31 cellular contexts compared by ENCODE assay signal in genomic region chr6:132590362-132590761, GRCh38. TPM values are rescaled to one million over a fixed set of nuclear protein-coding genes. Genes with fewer than 3 reads are reported as not detected.
"Had no signal": no experiment of that assay in that cellular context is flagged by ENCODE, and none has a peak within 500 bp of the region (broad histone marks: within the 10 kb centered on the region; RNA-seq: fewer than 3 reads in every experiment).

No MANE protein-coding gene starts in this region.

- H3K27me3 ChIP-seq: cardiac muscle cell, colonic mucosa, SJCRH30 had no signal

- H3K9me3 ChIP-seq: colonic mucosa, MG63, SJCRH30 had no signal

- H3K36me3 ChIP-seq: cardiac muscle cell, colonic mucosa, MG63, SJCRH30, WERI-Rb-1 had no signal

- DNase-seq: activated CD4-positive, alpha-beta memory T cell treated with anti-CD3 and anti-CD28 coated beads, Interleukin-2, amount 10 ng/mL, durations not matched to agents 7 days and 5 days; activated CD4-positive, alpha-beta T cell treated with anti-CD3 and anti-CD28 coated beads for 1 hour; activated CD4-positive, alpha-beta T cell treated with anti-CD3 and anti-CD28 coated beads for 48 hours; activated CD4-positive, CD25-positive, alpha-beta regulatory T cell; activated CD8-positive, alpha-beta memory T cell treated with anti-CD3 and anti-CD28 coated beads for 24 hours; activated CD8-positive, alpha-beta memory T cell treated with anti-CD3 and anti-CD28 coated beads, Interleukin-2, amount 10 ng/mL, durations not matched to agents 7 days and 5 days; activated CD8-positive, alpha-beta memory T cell treated with anti-CD3 and anti-CD28 coated beads, Interleukin-2, amount 50 U/mL, for 48 hours; activated effector memory CD4-positive, alpha-beta T cell treated with Interleukin-2 at 50 U/mL for 16 hours; activated naive CD4-positive, alpha-beta T cell treated with anti-CD3 and anti-CD28 coated beads, Interleukin-2, amount 50 U/mL, for 16 hours; activated naive CD8-positive, alpha-beta T cell treated with anti-CD3 and anti-CD28 coated beads for 36 hours; activated T-cell treated with anti-CD3 and anti-CD28 coated beads, Interleukin-2, amount 50 U/mL, for 48 hours; amniotic stem cell; aorta; colonic mucosa; Kasumi-1; KG1; MG63; NCI-H1048; NCI-H1436; NCI-H1930; NCI-H2081 treated with DMSO at 0.1 percent for 48 hours; NCI-H226; NCI-H446 treated with DMSO at 0.1 percent for 48 hours; NCI-H774; SHP77; SJCRH30; T1000; WERI-Rb-1 had no signal

- H3K27ac ChIP-seq: cardiac muscle cell, colonic mucosa, SJCRH30, SK-N-MC, WERI-Rb-1 had no signal

- H3K4me1 ChIP-seq: colonic mucosa, SJCRH30 had no signal

- ATAC-seq: activated CD8-positive, alpha-beta memory T cell treated with anti-CD3 and anti-CD28 coated beads, Interleukin-2, amount 10 ng/mL, durations not matched to agents 7 days and 5 days; Panc1 had no signal

- H3K4me3 ChIP-seq: cardiac muscle cell, colonic mucosa, MG63, SJCRH30, SK-N-MC had no signal

RNA-seq across cellular contexts. Expression of gene TAAR5, which starts 0.8 kb away (rescaled TPM):
- polyA plus RNA-seq: aorta, cardiac muscle cell had no signal

RNA-seq across cellular contexts. Expression of gene TAAR6, which starts 20.2 kb away (rescaled TPM):
- polyA plus RNA-seq: aorta, cardiac muscle cell had no signal

RNA-seq across cellular contexts. Expression of gene TAAR2, which starts 33.7 kb away (rescaled TPM):
- polyA plus RNA-seq: aorta, cardiac muscle cell had no signal

RNA-seq across cellular contexts. Expression of gene TAAR8, which starts 37.9 kb away (rescaled TPM):
- polyA plus RNA-seq: aorta, cardiac muscle cell had no signal

RNA-seq across cellular contexts. Expression of gene TAAR9, which starts 52.3 kb away (rescaled TPM):
- polyA plus RNA-seq: aorta, cardiac muscle cell had no signal
